ENCODE assay signal across 22 cellular contexts in genomic region chr1:172431224-172431623, GRCh38. TPM values are rescaled to one million over a fixed set of nuclear protein-coding genes. Genes with fewer than 3 reads are reported as not detected.
DNase-seq lines count a peak whose midpoint lies in the region; ATAC-seq and TF ChIP-seq lines count a peak whose summit lies in the region.
"Had no signal": no experiment of that assay in that cellular context is flagged by ENCODE, and none has a peak within 500 bp of the region (broad histone marks: within the 10 kb centered on the region; RNA-seq: fewer than 3 reads in every experiment).

No MANE protein-coding gene starts in this region.

- H3K9ac ChIP-seq in BLaER1, result no peak overlapping the region

- CTCF ChIA-PET in CD4-positive, alpha-beta T cell (lab: Charles Lee), result interaction anchor here (0.9 to 1.4 kb wide), 4 partner anchors 11 to 429 kb away, joined by 3 read pairs; partner anchors contain the start of gene PIGC

- H3K36me3 ChIP-seq in BLaER1 (no peaks in the 10 kb centered on the region), H7 (replicated peaks; ENCODE audit: control insufficient read depth, insufficient read depth, low read length) (no peaks in the 10 kb centered on the region)
- H3K36me3 ChIP-seq: SJSA1 had no signal

- peaks cover 40% of the 10 kb centered on the region for H3K4me1 Mint-ChIP-seq in CD4-positive, alpha-beta T cell (ENCODE audit: low read depth)
- H3K4me1 Mint-ChIP-seq in T-helper 17 cell, result peaks cover 44% of the 10 kb centered on the region

- TF ChIP-seq CTCF in CD4-positive, alpha-beta T cell (IDR thresholded peaks at IDR 0.05), result no peak

- peaks cover 4% of the 10 kb centered on the region; the same call in 1 of the 2 replicates for H3K9me3 ChIP-seq in BLaER1
- no peaks in the 10 kb centered on the region for H3K9me3 ChIP-seq in CD4-positive, alpha-beta T cell (ENCODE audit: control insufficient read depth, low read length)
- H3K9me3 ChIP-seq in T-helper 17 cell (ENCODE audit: control insufficient read depth, low read length, poor library complexity, severe bottlenecking), result no peaks in the 10 kb centered on the region
- H3K9me3 ChIP-seq: SJSA1 had no signal

- H3K4me2 ChIP-seq in BLaER1, result peak overlapping the region; percentile 51

- H3K4me3 ChIP-seq in BLaER1 (no peak overlapping the region), H7 (ENCODE audit: insufficient read depth, low read depth, low read length) (no peak overlapping the region)
- H3K4me3 ChIP-seq: SJSA1 had no signal

- intact Hi-C loops in CD4-positive, alpha-beta T cell (cut with DNase I, micrococcal nuclease), result loop anchor here in 1 of 2 experiments (5.0 kb wide), 1 partner anchor 429 kb away; no protein-coding TSS in a partner anchor

- no peaks in the 10 kb centered on the region for H3K27me3 ChIP-seq in BLaER1
- H3K27me3 ChIP-seq in CD4-positive, alpha-beta T cell (ENCODE audit: control insufficient read depth, insufficient read depth, low read length), result no peaks in the 10 kb centered on the region
- no peaks in the 10 kb centered on the region for H3K27me3 ChIP-seq in H7 (ENCODE audit: control insufficient read depth, insufficient read depth, low read length)
- H3K27me3 ChIP-seq: foreskin keratinocyte, SJSA1 had no signal

- no peak for DNase-seq in CD4-positive, alpha-beta T cell
- DNase-seq in T-helper 17 cell (no peak), foreskin melanocyte (peak; percentile 60), NCI-H1436 treated with DMSO at 0.1 percent for 48 hours (lab: John Stamatoyannopoulos, UW) (no peak), H7 (no peak)
- DNase-seq: activated CD4-positive, CD25-positive, alpha-beta regulatory T cell treated with anti-CD3 and anti-CD28 coated beads, Interleukin-2, amount 50 U/mL, for 72 hours; AML-193; amygdala; hypothalamus; natural killer cell; NCI-H146; NCI-H2171 treated with DMSO at 0.1 percent for 48 hours; stimulated activated naive B cell treated with anti-CD40 and anti-IgM and Interleukin-4, amounts not matched to agents 10 μg/mL and 1 μg/mL and 100 μg/mL, for 72 hours had no signal

- peaks cover 43% of the 10 kb centered on the region for H3K4me1 ChIP-seq in BLaER1
- H3K4me1 ChIP-seq: SJSA1 had no signal

- POLR2A ChIA-PET in CD4-positive, alpha-beta T cell (lab: Charles Lee), result interaction anchor here (0.8 to 3.0 kb wide), 8 partner anchors 11 to 1438 kb away, joined by 3 to 43 read pairs (median 4); partner anchors contain the start of genes DNM3, PIGC, SUCO and ZBTB37

- H3K4me3 Mint-ChIP-seq in CD4-positive, alpha-beta T cell, result peak overlapping the region; percentile 52
- peak overlapping the region; percentile 43 for H3K4me3 Mint-ChIP-seq in T-helper 17 cell
- H3K4me3 Mint-ChIP-seq: memory B cell; natural killer cell; stimulated activated naive B cell treated with anti-CD40 and anti-IgM and Interleukin-4, amounts not matched to agents 10 μg/mL and 1 μg/mL and 100 μg/mL, for 72 hours had no signal

- H3K36me3 Mint-ChIP-seq in CD4-positive, alpha-beta T cell (ENCODE audit: low read depth), result peaks cover 19% of the 10 kb centered on the region
- H3K36me3 Mint-ChIP-seq in T-helper 17 cell (ENCODE audit: low read depth), result peaks cover 6% of the 10 kb centered on the region
- H3K36me3 Mint-ChIP-seq: natural killer cell had no signal

- H3K27me3 Mint-ChIP-seq in CD4-positive, alpha-beta T cell, result no peaks in the 10 kb centered on the region
- no peaks in the 10 kb centered on the region for H3K27me3 Mint-ChIP-seq in T-helper 17 cell
- H3K27me3 Mint-ChIP-seq: memory B cell; stimulated activated naive B cell treated with anti-CD40 and anti-IgM and Interleukin-4, amounts not matched to agents 10 μg/mL and 1 μg/mL and 100 μg/mL, for 72 hours had no signal

- no peak for ATAC-seq in CD4-positive, alpha-beta T cell (ENCODE audit: poor library complexity)
- ATAC-seq in T-helper 17 cell, result no peak
- ATAC-seq in HG02970 (IDR thresholded peaks at IDR 0.05; ENCODE audit: low FRiP score, unreplicated experiment), result no peak
- ATAC-seq in HG02798 (IDR thresholded peaks at IDR 0.05; ENCODE audit: poor library complexity, unreplicated experiment), result no peak
- ATAC-seq: natural killer cell; stimulated activated naive B cell treated with anti-CD40 and anti-IgM and Interleukin-4, amounts not matched to agents 10 μg/mL and 1 μg/mL and 100 μg/mL, for 72 hours had no signal

- no peak overlapping the region for H3K27ac ChIP-seq in BLaER1
- peak overlapping the region; percentile 47 for H3K27ac ChIP-seq in CD4-positive, alpha-beta T cell (ENCODE audit: low read depth, low read length)
- H3K27ac ChIP-seq: foreskin keratinocyte, SJSA1 had no signal

- H3K9me3 Mint-ChIP-seq in CD4-positive, alpha-beta T cell, result no peaks in the 10 kb centered on the region
- H3K9me3 Mint-ChIP-seq: memory B cell, natural killer cell had no signal

- H3K27ac Mint-ChIP-seq in CD4-positive, alpha-beta T cell, result peak overlapping the region; percentile 85
- peak overlapping the region; percentile 74 for H3K27ac Mint-ChIP-seq in T-helper 17 cell
- H3K27ac Mint-ChIP-seq: memory B cell; natural killer cell; stimulated activated naive B cell treated with anti-CD40 and anti-IgM and Interleukin-4, amounts not matched to agents 10 μg/mL and 1 μg/mL and 100 μg/mL, for 72 hours had no signal

- H4K20me1 ChIP-seq in BLaER1, result no peaks in the 10 kb centered on the region

RNA-seq across cellular contexts. Expression of gene C1orf105, which starts 10.7 kb away (rescaled TPM):
- total RNA-seq in CD4-positive, alpha-beta T cell, result not detected
- not detected for total RNA-seq in T-helper 17 cell
- total RNA-seq in H7 (2014; rRNA removed; shearing (Covaris generic)), result not detected in 2 replicates
- total RNA-seq: foreskin keratinocyte, G401, kidney, natural killer cell, posterior vena cava, SJSA1 had no signal

RNA-seq across cellular contexts. Expression of gene PIGC, which starts 12.6 kb away (rescaled TPM):
- 10 to 100 TPM; 23.7 to 27.1 TPM for total RNA-seq in CD4-positive, alpha-beta T cell
- 10 to 100 TPM; 21.4 to 24.9 TPM for total RNA-seq in T-helper 17 cell
- 25.5 and 27.3 TPM in 2 replicates for total RNA-seq in H7 (2014; rRNA removed; shearing (Covaris generic))
